Comparison of ENCODE assay signal across 2 cellular contexts in genomic region chr2:207157727-207158126, GRCh38.
TF ChIP-seq lines count a peak whose summit lies in the region.

No MANE protein-coding gene starts in this region.

TF ChIP-seq in GM12878, 131 proteins besides CTCF, POLR2A, EP300 and RAD21:
- TF ChIP-seq FOXM1 (IDR thresholded peaks at IDR 0.05; ENCODE audit: low read depth, low read length) (no peak), MTA2 (IDR thresholded peaks at IDR 0.05; ENCODE audit: low read depth) (no peak), NFXL1 (IDR thresholded peaks at IDR 0.05; ENCODE audit: borderline replicate concordance) (no peak), EED (IDR thresholded peaks at IDR 0.05; ENCODE audit: low read depth) (no peak), ZNF217 (IDR thresholded peaks at IDR 0.05) (no peak), YY1 (IDR thresholded peaks at IDR 0.05; ENCODE audit: low read depth, low read length) (no peak)
- TF ChIP-seq, protein P1, sequence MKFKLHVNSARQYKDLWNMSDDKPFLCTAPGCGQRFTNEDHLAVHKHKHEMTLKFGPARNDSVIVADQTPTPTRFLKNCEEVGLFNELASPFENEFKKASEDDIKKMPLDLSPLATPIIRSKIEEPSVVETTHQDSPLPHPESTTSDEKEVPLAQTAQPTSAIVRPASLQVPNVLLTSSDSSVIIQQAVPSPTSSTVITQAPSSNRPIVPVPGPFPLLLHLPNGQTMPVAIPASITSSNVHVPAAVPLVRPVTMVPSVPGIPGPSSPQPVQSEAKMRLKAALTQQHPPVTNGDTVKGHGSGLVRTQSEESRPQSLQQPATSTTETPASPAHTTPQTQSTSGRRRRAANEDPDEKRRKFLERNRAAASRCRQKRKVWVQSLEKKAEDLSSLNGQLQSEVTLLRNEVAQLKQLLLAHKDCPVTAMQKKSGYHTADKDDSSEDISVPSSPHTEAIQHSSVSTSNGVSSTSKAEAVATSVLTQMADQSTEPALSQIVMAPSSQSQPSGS (IDR thresholded peaks at IDR 0.05; ENCODE audit: low read length): no peak
TF ChIP-seq in GM12878: peak in this region for 0.

TF ChIP-seq in HEK293T, 16 proteins besides CTCF, POLR2A, EP300 and RAD21:
- TF ChIP-seq L3MBTL2 (conservative IDR thresholded peaks at IDR 0.05) (no peak), ARNT (IDR thresholded peaks at IDR 0.05) (no peak), HDGF (IDR thresholded peaks at IDR 0.05; ENCODE audit: borderline replicate concordance) (no peak), ZNF384 (IDR thresholded peaks at IDR 0.05) (no peak), NFRKB (IDR thresholded peaks at IDR 0.05) (no peak), PKNOX1 (IDR thresholded peaks at IDR 0.05) (no peak), FOXM1 (IDR thresholded peaks at IDR 0.05; ENCODE audit: borderline replicate concordance) (no peak), LEF1 (IDR thresholded peaks at IDR 0.05; ENCODE audit: borderline replicate concordance) (no peak), CTBP1 (IDR thresholded peaks at IDR 0.05; ENCODE audit: borderline replicate concordance) (no peak), TARDBP (IDR thresholded peaks at IDR 0.05) (no peak), SUZ12 (IDR thresholded peaks at IDR 0.05) (no peak), ELF4 (IDR thresholded peaks at IDR 0.05) (no peak), SP1 (IDR thresholded peaks at IDR 0.05) (no peak), BHLHE40 (IDR thresholded peaks at IDR 0.05; ENCODE audit: borderline replicate concordance) (no peak)
